Comparison of ENCODE assay signal across 1 cellular context in the genomic region with DNA sequence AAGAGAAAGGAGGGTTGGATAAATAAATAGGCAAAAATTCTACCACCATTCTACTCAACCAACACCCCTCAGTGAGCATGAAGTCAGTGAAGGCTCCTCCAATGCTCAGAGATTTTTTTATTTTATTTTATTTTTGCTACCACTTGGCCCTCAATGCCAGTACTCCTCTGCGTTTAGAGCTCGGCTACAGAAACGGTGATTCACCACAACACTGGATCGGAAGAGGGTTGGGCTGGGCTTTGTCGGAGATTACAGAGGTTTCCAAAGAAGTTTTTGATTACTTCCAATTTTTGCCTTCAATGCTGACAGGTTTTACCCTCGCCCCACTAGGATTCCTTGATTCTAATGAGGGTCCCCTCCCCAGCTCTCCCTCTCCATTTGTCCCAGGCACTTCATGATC.
TF ChIP-seq lines count a peak whose summit lies in the region.

No MANE protein-coding gene starts in this region.

TF ChIP-seq in HepG2, 621 proteins besides CTCF, POLR2A, EP300 and RAD21 (continued from another document):
- TF ChIP-seq, protein P1, sequence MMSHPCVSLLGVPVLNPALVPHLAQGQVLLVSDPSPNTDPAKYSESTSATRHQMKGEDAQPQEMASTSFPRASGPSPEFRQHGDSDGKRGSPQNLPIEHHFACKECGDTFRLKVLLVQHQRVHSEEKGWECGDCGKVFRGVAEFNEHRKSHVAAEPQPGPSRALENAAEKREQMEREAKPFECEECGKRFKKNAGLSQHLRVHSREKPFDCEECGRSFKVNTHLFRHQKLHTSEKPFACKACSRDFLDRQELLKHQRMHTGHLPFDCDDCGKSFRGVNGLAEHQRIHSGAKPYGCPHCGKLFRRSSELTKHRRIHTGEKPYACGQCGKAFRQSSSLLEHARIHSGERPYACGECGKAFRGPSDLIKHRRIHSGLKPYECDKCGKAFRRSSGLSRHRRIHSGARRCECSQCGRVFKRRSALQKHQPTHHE (CRISPR knock-in tag; IDR thresholded peaks at IDR 0.05; ENCODE audit: borderline replicate concordance), result no peak
